ENCODE assay signal across 1 cellular context in genomic region chr1:213934642-213935041, GRCh38.
TF ChIP-seq lines count a peak whose summit lies in the region.

No MANE protein-coding gene starts in this region.

TF ChIP-seq in HEK293, 187 proteins besides CTCF, POLR2A, EP300 and RAD21 (continued from another document):
- TF ChIP-seq, protein P1, sequence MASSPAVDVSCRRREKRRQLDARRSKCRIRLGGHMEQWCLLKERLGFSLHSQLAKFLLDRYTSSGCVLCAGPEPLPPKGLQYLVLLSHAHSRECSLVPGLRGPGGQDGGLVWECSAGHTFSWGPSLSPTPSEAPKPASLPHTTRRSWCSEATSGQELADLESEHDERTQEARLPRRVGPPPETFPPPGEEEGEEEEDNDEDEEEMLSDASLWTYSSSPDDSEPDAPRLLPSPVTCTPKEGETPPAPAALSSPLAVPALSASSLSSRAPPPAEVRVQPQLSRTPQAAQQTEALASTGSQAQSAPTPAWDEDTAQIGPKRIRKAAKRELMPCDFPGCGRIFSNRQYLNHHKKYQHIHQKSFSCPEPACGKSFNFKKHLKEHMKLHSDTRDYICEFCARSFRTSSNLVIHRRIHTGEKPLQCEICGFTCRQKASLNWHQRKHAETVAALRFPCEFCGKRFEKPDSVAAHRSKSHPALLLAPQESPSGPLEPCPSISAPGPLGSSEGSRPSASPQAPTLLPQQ (tag by site-specific recombination; IDR thresholded peaks at IDR 0.05), result 0 out of 2 replicates have a peak, but pooled peaks have one; percentile 25
- no peak for TF ChIP-seq ZBTB21 (tag by site-specific recombination; IDR thresholded peaks at IDR 0.05)
- peak; percentile 28; the same call in 1 of the 2 replicates for TF ChIP-seq ZBTB48 (tag by site-specific recombination; IDR thresholded peaks at IDR 0.05)
- no peak for TF ChIP-seq SCRT1 (tag by site-specific recombination; IDR thresholded peaks at IDR 0.05; ENCODE audit: borderline replicate concordance)
- no peak for TF ChIP-seq ZNF114 (tag by site-specific recombination; IDR thresholded peaks at IDR 0.05)
- TF ChIP-seq ZNF629 (tag by site-specific recombination; IDR thresholded peaks at IDR 0.05), result no peak
- 0 out of 2 replicates have a peak, but pooled peaks have one; percentile 62 for TF ChIP-seq ZNF843 (tag by site-specific recombination; IDR thresholded peaks at IDR 0.05)
- no peak for TF ChIP-seq ZNF148 (tag by site-specific recombination; IDR thresholded peaks at IDR 0.05; ENCODE audit: borderline replicate concordance)
- no peak for TF ChIP-seq HIC1 (tag by site-specific recombination; IDR thresholded peaks at IDR 0.05)
- no peak for TF ChIP-seq ZNF221 (tag by site-specific recombination; IDR thresholded peaks at IDR 0.05; ENCODE audit: borderline replicate concordance)
- TF ChIP-seq WT1 (tag by site-specific recombination; IDR thresholded peaks at IDR 0.05), result no peak
